22 cellular contexts compared by ENCODE assay signal in the genomic region with DNA sequence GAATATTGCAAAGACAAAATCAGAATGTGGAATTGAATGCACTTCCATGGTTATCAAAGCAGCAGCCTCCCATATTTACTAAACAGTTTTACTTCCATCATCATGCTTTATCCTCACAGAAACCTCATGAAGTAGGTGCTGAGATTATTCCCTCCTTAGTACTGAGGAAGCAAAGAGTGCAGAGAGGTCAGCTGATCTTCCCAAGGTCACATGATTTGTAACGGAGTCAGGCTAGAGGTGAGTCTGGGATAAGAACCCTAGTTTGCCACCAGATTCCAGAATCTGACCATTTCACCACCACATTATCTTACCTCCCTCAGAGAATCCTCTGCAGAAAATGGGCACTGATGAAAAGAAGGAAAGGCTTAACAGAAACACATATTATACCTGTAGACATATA.
A peak's percentile ranks its signal among the peaks of the same experiment; 100 is the strongest.
DNase-seq lines count a peak whose midpoint lies in the region; ATAC-seq, FAIRE-seq and TF ChIP-seq lines count a peak whose summit lies in the region.
"Had no signal": no experiment of that assay in that cellular context is flagged by ENCODE, and none has a peak within 500 bp of the region (broad histone marks: within the 10 kb centered on the region; RNA-seq: fewer than 3 reads in every experiment).

No MANE protein-coding gene starts in this region.

- no peak for TF ChIP-seq POLR2A in A549 (IDR thresholded peaks at IDR 0.05; ENCODE audit: low read length)
- TF ChIP-seq POLR2A in H1 (IDR thresholded peaks at IDR 0.05; ENCODE audit: control extremely low read depth in 1 of 2, low read depth in 2 of 2, low read length in 2 of 2), result no peak

- TF ChIP-seq CTCF in A549 (IDR thresholded peaks at IDR 0.05) (no peak), H1 (IDR thresholded peaks at IDR 0.05; ENCODE audit: control extremely low read depth in 1 of 3, insufficient read depth in 1 of 3, low read depth in 1 of 3, low read length in 3 of 3) (no peak), nephron progenitor cell (IDR thresholded peaks at IDR 0.05) (no peak), progenitor cell of endocrine pancreas (IDR thresholded peaks at IDR 0.05; ENCODE audit: unreplicated experiment) (no peak)

- no peak overlapping the region for H4K8ac ChIP-seq in H1 (ENCODE audit: extremely low read depth, insufficient read depth, low read length)

- no peak overlapping the region for H3K23ac ChIP-seq in H1 (ENCODE audit: insufficient read length)

- H3K56ac ChIP-seq in H1 (replicated peaks; ENCODE audit: insufficient read length, low read depth, low read length), result no peak overlapping the region

- no peaks in the 10 kb centered on the region for H3K27me3 ChIP-seq in H1 (replicated peaks in 1 of 4; ENCODE audit: control insufficient read depth in 3 of 4, extremely low read depth in 1 of 4, insufficient read depth in 3 of 4, low read length in 3 of 4)
- H3K27me3 ChIP-seq: BLaER1 had no signal

- H3K18ac ChIP-seq in H1 (ENCODE audit: extremely low read depth, low read length), result no peak overlapping the region

- H2BK20ac ChIP-seq in H1 (ENCODE audit: low read length), result no peak overlapping the region

- no peaks in the 10 kb centered on the region for H3K23me2 ChIP-seq in H1 (ENCODE audit: low read depth, low read length)

- H3K9ac ChIP-seq in H1 (replicated peaks in 1 of 4; ENCODE audit: extremely low read depth in 1 of 4, low read depth in 3 of 4, low read length in 3 of 4), result no peak overlapping the region
- H3K9ac ChIP-seq: BLaER1, GM23248 had no signal

- no peaks in the 10 kb centered on the region for H3K9me3 Mint-ChIP-seq in nephron progenitor cell
- H3K9me3 Mint-ChIP-seq in progenitor cell of endocrine pancreas (ENCODE audit: low read depth), result no peaks in the 10 kb centered on the region
- H3K9me3 Mint-ChIP-seq: CD4-positive, CD25-positive, alpha-beta regulatory T cell; CD8-positive, alpha-beta T cell; HFFc6 had no signal

- H3K27ac ChIP-seq in A549, result no peak overlapping the region
- no peak overlapping the region for H3K27ac ChIP-seq in H1 (ENCODE audit: low read depth, low read length)
- H3K27ac ChIP-seq: BLaER1, C4-2B, GM23248 had no signal

- TF ChIP-seq EP300 in A549 (IDR thresholded peaks at IDR 0.05) (no peak), Ishikawa (IDR thresholded peaks at IDR 0.05; ENCODE audit: borderline replicate concordance) (no peak), H1 (IDR thresholded peaks at IDR 0.05; ENCODE audit: borderline replicate concordance in 1 of 2, low read depth in 2 of 2, low read length in 2 of 2) (no peak)

- H2AFZ ChIP-seq in H1 (ENCODE audit: low read length), result 0 out of 2 replicates have a peak overlapping the region, but pooled peaks have one; percentile 85
- H2AFZ ChIP-seq: GM23248 had no signal

- no peaks in the 10 kb centered on the region for H3K79me2 ChIP-seq in H1 (ENCODE audit: control insufficient read depth in 1 of 2, insufficient read depth in 2 of 2, low read length in 2 of 2)

- no peak overlapping the region for H2BK120ac ChIP-seq in H1 (replicated peaks; ENCODE audit: low read depth, low read length)

- no peaks in the 10 kb centered on the region for H4K20me1 ChIP-seq in H1 (replicated peaks in 1 of 2; ENCODE audit: control insufficient read depth in 1 of 2, insufficient read depth in 2 of 2, low read length in 2 of 2)
- H4K20me1 ChIP-seq: BLaER1 had no signal

- H2BK15ac ChIP-seq in H1 (ENCODE audit: low read length), result no peak overlapping the region

- H3K4me1 ChIP-seq in A549 (no peaks in the 10 kb centered on the region), H1 (replicated peaks in 1 of 4; ENCODE audit: control insufficient read depth in 3 of 4, insufficient read depth in 4 of 4, low read length in 3 of 4) (no peaks in the 10 kb centered on the region)
- H3K4me1 ChIP-seq: BLaER1, HAP-1 had no signal

- TF ChIP-seq RAD21 in A549 (conservative IDR thresholded peaks at IDR 0.05 in 1 of 2, IDR thresholded peaks at IDR 0.05 in 1 of 2) (no peak), Ishikawa (IDR thresholded peaks at IDR 0.05; ENCODE audit: low read depth) (no peak), H1 (IDR thresholded peaks at IDR 0.05 in 1 of 2, conservative IDR thresholded peaks at IDR 0.05 in 1 of 2; ENCODE audit: low read depth in 2 of 2, low read length in 2 of 2) (no peak)

- POLR2A ChIA-PET in A549 (lab: Yijun Ruan, JAX) (no interaction called here), H1 (lab: Charles Lee; ENCODE audit: partially characterized antibody) (no interaction called here)

- H3K4me2 ChIP-seq in A549, result no peak overlapping the region
- H3K4me2 ChIP-seq in H1 (ENCODE audit: insufficient read depth in 1 of 2, low read depth in 2 of 2, low read length in 2 of 2), result no peak overlapping the region
- H3K4me2 ChIP-seq: BLaER1 had no signal

- WGBS in A549 (ENCODE audit: missing lambda C conversion rate), result 11% methylated on average over 1 of the region's 1 CpG
- 81% methylated on average over 1 of the region's 1 CpG; no CpG with 5 or more reads in 1 of the 2 experiments for WGBS in H1 (ENCODE audit: extremely low coverage in 1 of 2, insufficient coverage in 1 of 2, insufficient read length in 1 of 2, insufficient replicate concordance in 2 of 2, low coverage in 1 of 2, low lambda C conversion rate in 2 of 2, missing lambda C conversion rate in 1 of 2), 2 experiments

- no peaks in the 10 kb centered on the region for H3K79me1 ChIP-seq in H1 (ENCODE audit: low read depth, low read length)

- DNase-seq in A549 (ENCODE audit: low read depth in 1 of 2, low spot score in 1 of 2) (peak in 1 of 2 experiments; percentile 18), H1 (ENCODE audit: low read depth in 1 of 2, low spot score in 2 of 2) (no peak), nephron progenitor cell (no peak), progenitor cell of endocrine pancreas (ENCODE audit: low spot score, unreplicated experiment) (no peak)
- DNase-seq: 8988T; Caco-2; CD4-positive, CD25-positive, alpha-beta regulatory T cell; CD8-positive, alpha-beta T cell; DMS153; EL; GDM1; GM23248; HFFc6 had no signal

- FAIRE-seq in A549 (lab: Jason Lieb, UNC) (no peak), H1 (lab: Jason Lieb, UNC) (no peak)
- FAIRE-seq: GM12878, GM19239, H54 had no signal

- H2BK12ac ChIP-seq in H1 (ENCODE audit: low read depth, low read length), result no peak overlapping the region

- H2BK5ac ChIP-seq in H1 (ENCODE audit: low read depth, low read length), result no peak overlapping the region

- H4K91ac ChIP-seq in H1 (replicated peaks; ENCODE audit: insufficient read length, low read length), result no peak overlapping the region

- H3K4me1 Mint-ChIP-seq in nephron progenitor cell (peaks cover 2% of the 10 kb centered on the region), progenitor cell of endocrine pancreas (ENCODE audit: low read depth) (peaks cover 3% of the 10 kb centered on the region)
- H3K4me1 Mint-ChIP-seq: B cell; CD4-positive, CD25-positive, alpha-beta regulatory T cell had no signal

- no peaks in the 10 kb centered on the region for H3K9me3 ChIP-seq in A549
- no peaks in the 10 kb centered on the region for H3K9me3 ChIP-seq in H1 (ENCODE audit: insufficient read depth in 2 of 2, low read depth in 1 of 2, low read length in 1 of 2)
- H3K9me3 ChIP-seq: BLaER1, Caco-2, HAP-1 had no signal

- H3K27ac Mint-ChIP-seq in nephron progenitor cell (no peak overlapping the region), progenitor cell of endocrine pancreas (no peak overlapping the region)
- H3K27ac Mint-ChIP-seq: B cell; CD4-positive, CD25-positive, alpha-beta regulatory T cell; CD8-positive, alpha-beta T cell; HFFc6 had no signal

- H3K4me3 ChIP-seq in A549 (no peak overlapping the region), H1 (ENCODE audit: extremely low read depth in 1 of 4, insufficient read depth in 2 of 4, low read depth in 3 of 4, low read length in 4 of 4) (no peak overlapping the region)
- H3K4me3 ChIP-seq: BLaER1, GM12878, GM23248, HAP-1 had no signal

- no peak overlapping the region for H3K14ac ChIP-seq in H1 (ENCODE audit: insufficient read length)

- H3K4ac ChIP-seq in H1 (replicated peaks; ENCODE audit: insufficient read length, low read depth, low read length), result no peak overlapping the region

- H3K36me3 Mint-ChIP-seq in nephron progenitor cell (ENCODE audit: low read depth) (peaks cover 4% of the 10 kb centered on the region), progenitor cell of endocrine pancreas (ENCODE audit: insufficient read depth) (no peaks in the 10 kb centered on the region)
- H3K36me3 Mint-ChIP-seq: CD4-positive, CD25-positive, alpha-beta regulatory T cell; CD8-positive, alpha-beta T cell had no signal

- ATAC-seq in A549 (peak in 1 of 2 experiments; percentile 40; a peak in 1 of 6 replicates), HG03108 (IDR thresholded peaks at IDR 0.05; ENCODE audit: unreplicated experiment) (no peak)
- ATAC-seq: CD8-positive, alpha-beta T cell; GM12878 had no signal

- CTCF ChIA-PET in A549 (lab: Yijun Ruan, JAX) (no interaction called here), H1 (lab: Charles Lee; ENCODE audit: partially characterized antibody) (no interaction called here)

- H2AK5ac ChIP-seq in H1 (ENCODE audit: low read depth, low read length), result no peak overlapping the region

- H3K4me3 Mint-ChIP-seq in nephron progenitor cell (no peak overlapping the region), progenitor cell of endocrine pancreas (ENCODE audit: low read depth) (no peak overlapping the region)
- H3K4me3 Mint-ChIP-seq: B cell; CD4-positive, CD25-positive, alpha-beta regulatory T cell; CD8-positive, alpha-beta T cell; HFFc6 had no signal

- H3K27me3 Mint-ChIP-seq in nephron progenitor cell (ENCODE audit: low read depth, poor library complexity) (no peaks in the 10 kb centered on the region), progenitor cell of endocrine pancreas (peaks cover 3% of the 10 kb centered on the region)
- H3K27me3 Mint-ChIP-seq: CD4-positive, CD25-positive, alpha-beta regulatory T cell had no signal

- H3K36me3 ChIP-seq in H1 (ENCODE audit: control insufficient read depth in 2 of 4, insufficient read depth in 4 of 4, low read length in 3 of 4), result no peaks in the 10 kb centered on the region
- H3K36me3 ChIP-seq: BLaER1, HAP-1 had no signal

- H4K5ac ChIP-seq in H1 (ENCODE audit: insufficient read length, low read depth, low read length), result no peak overlapping the region

TF ChIP-seq in Ishikawa, 13 proteins besides CTCF, POLR2A, EP300 and RAD21 (continues in another document):
- TF ChIP-seq ZBTB7A (IDR thresholded peaks at IDR 0.05; ENCODE audit: low read depth), result no peak
- no peak for TF ChIP-seq TEAD4 (IDR thresholded peaks at IDR 0.05)
- TF ChIP-seq YY1 (IDR thresholded peaks at IDR 0.05; ENCODE audit: low read depth), result no peak

TF ChIP-seq in H1, 55 proteins besides CTCF, POLR2A, EP300 and RAD21 (continues in another document):
- TF ChIP-seq RNF2 (IDR thresholded peaks at IDR 0.05; ENCODE audit: borderline replicate concordance, low read depth, low read length, missing control alignments, poor library complexity, severe bottlenecking), result no peak
- TF ChIP-seq POLR2AphosphoS5 (IDR thresholded peaks at IDR 0.05; ENCODE audit: low read depth, low read length), result no peak
- no peak for TF ChIP-seq MAFK (IDR thresholded peaks at IDR 0.05; ENCODE audit: low read depth, low read length)
- TF ChIP-seq CREB1 (IDR thresholded peaks at IDR 0.05), result no peak

Comparison
In these comparisons a context has a peak if more than half of its experiments do, and no peak if none do; other contexts are left out.
1. Of the 18 proteins assayed by ChIP-seq in both H1 and A549: peak only in H1: E2F6; only in A549: none; in both: USF2; in neither: 16.